1 cellular context compared by ENCODE assay signal in the genomic region with DNA sequence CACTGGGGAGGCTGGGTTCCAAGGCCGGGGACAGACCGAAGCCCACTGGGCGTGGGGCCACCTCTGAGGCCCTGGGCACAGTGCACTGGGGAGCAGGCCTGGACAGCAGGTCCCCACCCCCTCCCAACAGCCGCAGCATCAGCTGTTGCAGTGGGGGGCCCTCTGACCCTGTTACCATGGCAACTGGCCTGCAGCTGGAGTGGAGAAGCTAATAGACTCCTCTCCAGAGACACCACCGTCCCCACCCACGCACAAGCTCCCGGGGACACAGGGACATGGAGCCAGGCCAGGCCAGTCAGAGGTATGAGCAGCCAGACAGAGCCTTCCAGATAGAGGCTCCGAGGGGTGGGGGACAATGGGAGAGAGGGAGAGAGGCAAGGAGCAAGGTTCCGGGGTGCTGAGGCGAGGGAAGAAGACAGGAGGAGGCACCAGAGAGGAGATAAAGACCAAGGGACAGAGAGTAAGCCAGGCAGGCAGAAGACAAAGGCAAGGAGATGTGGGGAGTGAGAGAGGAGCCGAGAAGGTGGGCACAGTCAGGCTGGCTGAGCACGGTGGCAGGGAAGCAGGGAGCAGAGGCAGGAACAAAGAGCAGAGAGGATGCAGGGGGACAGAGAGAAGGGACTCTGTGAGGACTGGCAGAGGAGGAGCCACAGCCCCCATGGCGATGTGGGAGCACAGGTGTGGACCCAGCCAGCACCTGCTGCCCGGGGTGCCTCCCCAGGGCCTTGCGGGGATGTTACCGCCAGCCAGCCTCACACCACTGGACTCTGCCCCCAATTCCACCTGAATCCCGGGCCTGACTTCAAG.
TF ChIP-seq lines count a peak whose summit lies in the region.

No MANE protein-coding gene starts in this region.

TF ChIP-seq in K562, 482 proteins besides CTCF, POLR2A, EP300 and RAD21 (continued from another document and continues in another):
- TF ChIP-seq, protein P1, sequence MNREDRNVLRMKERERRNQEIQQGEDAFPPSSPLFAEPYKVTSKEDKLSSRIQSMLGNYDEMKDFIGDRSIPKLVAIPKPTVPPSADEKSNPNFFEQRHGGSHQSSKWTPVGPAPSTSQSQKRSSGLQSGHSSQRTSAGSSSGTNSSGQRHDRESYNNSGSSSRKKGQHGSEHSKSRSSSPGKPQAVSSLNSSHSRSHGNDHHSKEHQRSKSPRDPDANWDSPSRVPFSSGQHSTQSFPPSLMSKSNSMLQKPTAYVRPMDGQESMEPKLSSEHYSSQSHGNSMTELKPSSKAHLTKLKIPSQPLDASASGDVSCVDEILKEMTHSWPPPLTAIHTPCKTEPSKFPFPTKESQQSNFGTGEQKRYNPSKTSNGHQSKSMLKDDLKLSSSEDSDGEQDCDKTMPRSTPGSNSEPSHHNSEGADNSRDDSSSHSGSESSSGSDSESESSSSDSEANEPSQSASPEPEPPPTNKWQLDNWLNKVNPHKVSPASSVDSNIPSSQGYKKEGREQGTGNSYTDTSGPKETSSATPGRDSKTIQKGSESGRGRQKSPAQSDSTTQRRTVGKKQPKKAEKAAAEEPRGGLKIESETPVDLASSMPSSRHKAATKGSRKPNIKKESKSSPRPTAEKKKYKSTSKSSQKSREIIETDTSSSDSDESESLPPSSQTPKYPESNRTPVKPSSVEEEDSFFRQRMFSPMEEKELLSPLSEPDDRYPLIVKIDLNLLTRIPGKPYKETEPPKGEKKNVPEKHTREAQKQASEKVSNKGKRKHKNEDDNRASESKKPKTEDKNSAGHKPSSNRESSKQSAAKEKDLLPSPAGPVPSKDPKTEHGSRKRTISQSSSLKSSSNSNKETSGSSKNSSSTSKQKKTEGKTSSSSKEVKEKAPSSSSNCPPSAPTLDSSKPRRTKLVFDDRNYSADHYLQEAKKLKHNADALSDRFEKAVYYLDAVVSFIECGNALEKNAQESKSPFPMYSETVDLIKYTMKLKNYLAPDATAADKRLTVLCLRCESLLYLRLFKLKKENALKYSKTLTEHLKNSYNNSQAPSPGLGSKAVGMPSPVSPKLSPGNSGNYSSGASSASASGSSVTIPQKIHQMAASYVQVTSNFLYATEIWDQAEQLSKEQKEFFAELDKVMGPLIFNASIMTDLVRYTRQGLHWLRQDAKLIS (CRISPR knock-in tag; IDR thresholded peaks at IDR 0.05): no peak
- TF ChIP-seq, protein P2, sequence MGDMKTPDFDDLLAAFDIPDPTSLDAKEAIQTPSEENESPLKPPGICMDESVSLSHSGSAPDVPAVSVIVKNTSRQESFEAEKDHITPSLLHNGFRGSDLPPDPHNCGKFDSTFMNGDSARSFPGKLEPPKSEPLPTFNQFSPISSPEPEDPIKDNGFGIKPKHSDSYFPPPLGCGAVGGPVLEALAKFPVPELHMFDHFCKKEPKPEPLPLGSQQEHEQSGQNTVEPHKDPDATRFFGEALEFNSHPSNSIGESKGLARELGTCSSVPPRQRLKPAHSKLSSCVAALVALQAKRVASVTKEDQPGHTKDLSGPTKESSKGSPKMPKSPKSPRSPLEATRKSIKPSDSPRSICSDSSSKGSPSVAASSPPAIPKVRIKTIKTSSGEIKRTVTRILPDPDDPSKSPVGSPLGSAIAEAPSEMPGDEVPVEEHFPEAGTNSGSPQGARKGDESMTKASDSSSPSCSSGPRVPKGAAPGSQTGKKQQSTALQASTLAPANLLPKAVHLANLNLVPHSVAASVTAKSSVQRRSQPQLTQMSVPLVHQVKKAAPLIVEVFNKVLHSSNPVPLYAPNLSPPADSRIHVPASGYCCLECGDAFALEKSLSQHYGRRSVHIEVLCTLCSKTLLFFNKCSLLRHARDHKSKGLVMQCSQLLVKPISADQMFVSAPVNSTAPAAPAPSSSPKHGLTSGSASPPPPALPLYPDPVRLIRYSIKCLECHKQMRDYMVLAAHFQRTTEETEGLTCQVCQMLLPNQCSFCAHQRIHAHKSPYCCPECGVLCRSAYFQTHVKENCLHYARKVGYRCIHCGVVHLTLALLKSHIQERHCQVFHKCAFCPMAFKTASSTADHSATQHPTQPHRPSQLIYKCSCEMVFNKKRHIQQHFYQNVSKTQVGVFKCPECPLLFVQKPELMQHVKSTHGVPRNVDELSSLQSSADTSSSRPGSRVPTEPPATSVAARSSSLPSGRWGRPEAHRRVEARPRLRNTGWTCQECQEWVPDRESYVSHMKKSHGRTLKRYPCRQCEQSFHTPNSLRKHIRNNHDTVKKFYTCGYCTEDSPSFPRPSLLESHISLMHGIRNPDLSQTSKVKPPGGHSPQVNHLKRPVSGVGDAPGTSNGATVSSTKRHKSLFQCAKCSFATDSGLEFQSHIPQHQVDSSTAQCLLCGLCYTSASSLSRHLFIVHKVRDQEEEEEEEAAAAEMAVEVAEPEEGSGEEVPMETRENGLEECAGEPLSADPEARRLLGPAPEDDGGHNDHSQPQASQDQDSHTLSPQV (IDR thresholded peaks at IDR 0.05): no peak
- TF ChIP-seq ZNF165 (CRISPR knock-in tag; IDR thresholded peaks at IDR 0.05; ENCODE audit: borderline replicate concordance): no peak
- TF ChIP-seq, protein P3, sequence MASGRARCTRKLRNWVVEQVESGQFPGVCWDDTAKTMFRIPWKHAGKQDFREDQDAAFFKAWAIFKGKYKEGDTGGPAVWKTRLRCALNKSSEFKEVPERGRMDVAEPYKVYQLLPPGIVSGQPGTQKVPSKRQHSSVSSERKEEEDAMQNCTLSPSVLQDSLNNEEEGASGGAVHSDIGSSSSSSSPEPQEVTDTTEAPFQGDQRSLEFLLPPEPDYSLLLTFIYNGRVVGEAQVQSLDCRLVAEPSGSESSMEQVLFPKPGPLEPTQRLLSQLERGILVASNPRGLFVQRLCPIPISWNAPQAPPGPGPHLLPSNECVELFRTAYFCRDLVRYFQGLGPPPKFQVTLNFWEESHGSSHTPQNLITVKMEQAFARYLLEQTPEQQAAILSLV (tag; IDR thresholded peaks at IDR 0.05): no peak
- TF ChIP-seq NR2C1 (IDR thresholded peaks at IDR 0.05): peak; percentile 47; the same call in 1 of the 2 replicates
- peak; percentile 65; the same call in 1 of the 2 replicates for TF ChIP-seq NR2C1 (tag; IDR thresholded peaks at IDR 0.05)
- no peak for TF ChIP-seq POLR2AphosphoS5 (IDR thresholded peaks at IDR 0.05; ENCODE audit: control insufficient read depth, insufficient read depth, low read depth, low read length)
- TF ChIP-seq, protein P4, sequence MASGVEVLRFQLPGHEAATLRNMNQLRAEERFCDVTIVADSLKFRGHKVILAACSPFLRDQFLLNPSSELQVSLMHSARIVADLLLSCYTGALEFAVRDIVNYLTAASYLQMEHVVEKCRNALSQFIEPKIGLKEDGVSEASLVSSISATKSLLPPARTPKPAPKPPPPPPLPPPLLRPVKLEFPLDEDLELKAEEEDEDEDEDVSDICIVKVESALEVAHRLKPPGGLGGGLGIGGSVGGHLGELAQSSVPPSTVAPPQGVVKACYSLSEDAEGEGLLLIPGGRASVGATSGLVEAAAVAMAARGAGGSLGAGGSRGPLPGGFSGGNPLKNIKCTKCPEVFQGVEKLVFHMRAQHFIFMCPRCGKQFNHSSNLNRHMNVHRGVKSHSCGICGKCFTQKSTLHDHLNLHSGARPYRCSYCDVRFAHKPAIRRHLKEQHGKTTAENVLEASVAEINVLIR (CRISPR knock-in tag; IDR thresholded peaks at IDR 0.05): no peak
- no peak for TF ChIP-seq ZEB2 (IDR thresholded peaks at IDR 0.05)
- no peak for TF ChIP-seq BCL6 (CRISPR knock-in tag; IDR thresholded peaks at IDR 0.05)
- TF ChIP-seq, protein P5, sequence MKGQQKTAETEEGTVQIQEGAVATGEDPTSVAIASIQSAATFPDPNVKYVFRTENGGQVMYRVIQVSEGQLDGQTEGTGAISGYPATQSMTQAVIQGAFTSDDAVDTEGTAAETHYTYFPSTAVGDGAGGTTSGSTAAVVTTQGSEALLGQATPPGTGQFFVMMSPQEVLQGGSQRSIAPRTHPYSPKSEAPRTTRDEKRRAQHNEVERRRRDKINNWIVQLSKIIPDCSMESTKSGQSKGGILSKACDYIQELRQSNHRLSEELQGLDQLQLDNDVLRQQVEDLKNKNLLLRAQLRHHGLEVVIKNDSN (CRISPR knock-in tag; IDR thresholded peaks at IDR 0.05): no peak
- TF ChIP-seq ZNF431 (CRISPR knock-in tag; IDR thresholded peaks at IDR 0.05): no peak
- TF ChIP-seq SOX6 (IDR thresholded peaks at IDR 0.05): no peak
- TF ChIP-seq ZNF175 (CRISPR knock-in tag; IDR thresholded peaks at IDR 0.05; ENCODE audit: low read depth): no peak
- TF ChIP-seq SPI1 (IDR thresholded peaks at IDR 0.05; ENCODE audit: borderline replicate concordance, low read depth, low read length): no peak
- TF ChIP-seq GTF2A2 (tag; IDR thresholded peaks at IDR 0.05): no peak
- no peak for TF ChIP-seq ARID2 (IDR thresholded peaks at IDR 0.05)
- TF ChIP-seq YBX1 (IDR thresholded peaks at IDR 0.05): no peak
- no peak for TF ChIP-seq POLR2AphosphoS2 (IDR thresholded peaks at IDR 0.05; ENCODE audit: low read length)
- TF ChIP-seq ZNF224 (CRISPR knock-in tag; IDR thresholded peaks at IDR 0.05): no peak
- TF ChIP-seq ARID4B (CRISPR knock-in tag; IDR thresholded peaks at IDR 0.05): no peak
- TF ChIP-seq TAF15 (IDR thresholded peaks at IDR 0.05; ENCODE audit: low read depth, low read length): no peak
- 0 out of 4 replicates have a peak, but pooled peaks of 1 of the 2 experiments have one; percentile 38 for TF ChIP-seq UBTF (IDR thresholded peaks at IDR 0.05; ENCODE audit: borderline replicate concordance in 1 of 2, low read depth in 2 of 2, low read length in 2 of 2)
- TF ChIP-seq TGIF2 (CRISPR knock-in tag; IDR thresholded peaks at IDR 0.05): no peak
- TF ChIP-seq ZNF311 (CRISPR knock-in tag; IDR thresholded peaks at IDR 0.05): no peak
- peak; percentile 35; the same call in 1 of the 2 replicates for TF ChIP-seq CBFA2T3 (IDR thresholded peaks at IDR 0.05)
- no peak for TF ChIP-seq NR2C2 (CRISPR knock-in tag; IDR thresholded peaks at IDR 0.05)
- TF ChIP-seq NR2C2 (tag; IDR thresholded peaks at IDR 0.05): peak; percentile 42; the same call in 1 of the 2 replicates
- no peak for TF ChIP-seq ZNF778 (CRISPR knock-in tag; IDR thresholded peaks at IDR 0.05)
- TF ChIP-seq ZFP1 (CRISPR knock-in tag; IDR thresholded peaks at IDR 0.05): no peak
- TF ChIP-seq GMEB1 (CRISPR knock-in tag; IDR thresholded peaks at IDR 0.05): no peak
- no peak for TF ChIP-seq FOXM1 (IDR thresholded peaks at IDR 0.05; ENCODE audit: low read depth)
- TF ChIP-seq FOXM1 (CRISPR knock-in tag; IDR thresholded peaks at IDR 0.05; ENCODE audit: low read depth): 0 out of 2 replicates have a peak, but pooled peaks have one; percentile 8
- no peak for TF ChIP-seq MAFG (tag; conservative IDR thresholded peaks at IDR 0.05)
